Comparison of ENCODE assay signal across 8 cellular contexts in the genomic region with DNA sequence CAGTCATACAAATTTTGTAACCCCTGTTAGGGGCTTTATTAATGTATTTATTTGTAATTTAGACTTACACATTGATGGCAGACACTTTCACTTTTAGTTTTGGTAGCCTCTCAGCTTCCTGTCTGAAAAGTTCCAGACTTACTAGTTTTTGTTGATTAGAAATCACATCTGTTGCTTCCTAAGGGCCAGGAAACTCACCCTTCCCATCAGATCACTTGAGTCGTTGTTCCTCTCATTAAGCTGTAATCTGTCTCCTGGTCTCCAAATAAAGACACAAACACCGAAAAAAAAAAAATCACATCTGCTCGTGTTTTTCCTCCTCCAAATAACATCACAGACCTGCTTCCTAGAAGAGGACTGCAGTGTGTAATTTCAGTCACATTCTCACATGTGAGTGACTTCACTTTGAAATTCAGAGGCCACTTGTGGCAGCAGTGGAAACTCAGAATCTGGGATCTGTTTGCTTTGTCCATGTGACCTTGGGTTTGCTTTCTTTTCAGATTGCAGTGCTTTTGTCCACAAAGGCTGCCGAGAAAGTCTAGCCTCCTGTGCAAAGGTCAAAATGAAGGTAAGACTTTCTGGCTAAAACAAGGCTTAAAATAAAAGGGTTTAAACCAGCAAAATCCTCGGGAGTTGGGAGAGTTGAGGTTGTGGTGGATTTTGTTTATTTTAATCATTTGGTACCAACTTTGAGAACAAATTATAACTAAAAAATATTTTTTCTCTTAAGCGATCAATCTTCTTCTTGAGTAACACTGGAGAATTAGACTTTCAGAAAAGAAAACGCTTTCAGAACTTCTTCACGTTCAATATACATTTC.
DNase-seq lines count a peak whose midpoint lies in the region; ATAC-seq, FAIRE-seq and TF ChIP-seq lines count a peak whose summit lies in the region.

No MANE protein-coding gene starts in this region.

- H2AFZ ChIP-seq in osteoblast (ENCODE audit: low read length) = peak overlapping the region; percentile 62

- H3K27ac Mint-ChIP-seq in CD8-positive, alpha-beta memory T cell = peak overlapping the region; percentile 98 to 100 (median 99)

- peaks cover 85 to 95% (median 95%) of the 10 kb centered on the region in 3 donors for H3K4me1 Mint-ChIP-seq in CD8-positive, alpha-beta memory T cell

- ATAC-seq in GM21529 (IDR thresholded peaks at IDR 0.05; ENCODE audit: unreplicated experiment) = peak; percentile 24
- ATAC-seq in Panc1 = no peak

- peaks cover 66% of the 10 kb centered on the region for H3K4me1 ChIP-seq in CD8-positive, alpha-beta memory T cell (ENCODE audit: insufficient read depth, low read length)
- H3K4me1 ChIP-seq in Panc1 (ENCODE audit: control insufficient read depth, insufficient read depth, low read length) (peaks cover 11% of the 10 kb centered on the region), esophagus squamous epithelium (peaks cover 0 to 71% (median 43%) of the 10 kb centered on the region in 3 donors), osteoblast (ENCODE audit: insufficient read depth, low read length) (peaks cover 30% of the 10 kb centered on the region)

- DNase-seq in CD8-positive, alpha-beta memory T cell = no peak
- DNase-seq in Panc1 (ENCODE audit: low read depth, low spot score) (no peak), esophagus squamous epithelium (lab: John Stamatoyannopoulos, UW) (no peak), osteoblast (ENCODE audit: insufficient read length, low spot score, missing footprints) (no peak), D721Med (ENCODE audit: insufficient read length, low spot score) (no peak)
- no peak for DNase-seq in effector CD4-positive, alpha-beta T cell
- no peak for DNase-seq in activated CD8-positive, alpha-beta memory T cell treated with anti-CD3 and anti-CD28 coated beads, Interleukin-2, amount 50 U/mL, for 48 hours

- CTCF ChIA-PET in CD8-positive, alpha-beta memory T cell (lab: Charles Lee) = interaction anchor here (0.9 to 2.1 kb wide), 2 partner anchors 16 to 78 kb away, joined by 3 to 6 read pairs; no protein-coding TSS in a partner anchor
- CTCF ChIA-PET in Panc1 (lab: Charles Lee) = no interaction called here

- peak overlapping the region; percentile 78 to 93 (median 85) for H3K4me3 Mint-ChIP-seq in CD8-positive, alpha-beta memory T cell

- no peaks in the 10 kb centered on the region for H3K27me3 ChIP-seq in CD8-positive, alpha-beta memory T cell (ENCODE audit: insufficient read depth, low read length, poor library complexity, severe bottlenecking)
- H3K27me3 ChIP-seq in Panc1 (ENCODE audit: control insufficient read depth, insufficient read depth, low read length) (no peaks in the 10 kb centered on the region), esophagus squamous epithelium (no peaks in the 10 kb centered on the region), osteoblast (ENCODE audit: insufficient read depth, low read length) (no peaks in the 10 kb centered on the region)

- peaks cover 27% of the 10 kb centered on the region for H3K36me3 ChIP-seq in CD8-positive, alpha-beta memory T cell (ENCODE audit: insufficient read depth, low read length)
- H3K36me3 ChIP-seq in Panc1 (ENCODE audit: control insufficient read depth, insufficient read depth, low read length) (peaks cover 3% of the 10 kb centered on the region; the same call in 1 of the 2 replicates), esophagus squamous epithelium (peaks cover 4 to 81% (median 7%) of the 10 kb centered on the region in 3 donors), osteoblast (ENCODE audit: insufficient read depth, low read length) (peaks cover 7% of the 10 kb centered on the region)

- 40 to 49% methylated on average over 8 of the region's 8 CpGs for whole genome bisulfite sequencing in esophagus squamous epithelium, 2 donors

- no peaks in the 10 kb centered on the region for H3K9me3 Mint-ChIP-seq in CD8-positive, alpha-beta memory T cell

- H4K20me1 ChIP-seq in osteoblast (ENCODE audit: insufficient read depth, low read length) = no peaks in the 10 kb centered on the region

- no peak for TF ChIP-seq CTCF in Panc1 (IDR thresholded peaks at IDR 0.05)
- no peak for TF ChIP-seq CTCF in esophagus squamous epithelium (IDR thresholded peaks at IDR 0.05)
- TF ChIP-seq CTCF in osteoblast (IDR thresholded peaks at IDR 0.05; ENCODE audit: extremely low read depth, low read depth, low read length) = no peak
- no peak for TF ChIP-seq CTCF in D721Med (IDR thresholded peaks at IDR 0.05; ENCODE audit: insufficient read depth, missing control alignments)

- POLR2A ChIA-PET in CD8-positive, alpha-beta memory T cell (lab: Charles Lee) = interaction anchor here (0.6 to 2.3 kb wide), 8 partner anchors 13 to 994 kb away, joined by 3 to 9 read pairs (median 4); no protein-coding TSS in a partner anchor
- POLR2A ChIA-PET in Panc1 (lab: Charles Lee) = interaction anchor here (0.5 to 0.9 kb wide), 3 partner anchors 10 to 415 kb away, joined by 5 to 10 read pairs (median 6); no protein-coding TSS in a partner anchor

- intact Hi-C loops in Panc1 (cut with micrococcal nuclease; ENCODE audit: unreplicated experiment) = loop anchor here (10.0 kb wide), 1 partner anchor 413 kb away; no protein-coding TSS in a partner anchor
- intact Hi-C loops in esophagus squamous epithelium (cut with DNase I) = no loop called here

- H3K27me3 Mint-ChIP-seq in CD8-positive, alpha-beta memory T cell = no peaks in the 10 kb centered on the region

- peak overlapping the region; percentile 78 for H3K4me2 ChIP-seq in osteoblast (ENCODE audit: insufficient read depth, low read length)

- no peaks in the 10 kb centered on the region for H3K79me2 ChIP-seq in osteoblast (ENCODE audit: insufficient read depth, low read length)

- peaks cover 0 to 76% (median 21%) of the 10 kb centered on the region in 3 donors for H3K36me3 Mint-ChIP-seq in CD8-positive, alpha-beta memory T cell

- in situ Hi-C loops in Panc1 (cut with HindIII; ENCODE audit: low pct_unique_long_range_greater_than_20kb, low sequenced_read_pairs) = no loop called here

- no peak for TF ChIP-seq POLR2A in esophagus squamous epithelium (IDR thresholded peaks at IDR 0.05)

- H3K4me3 ChIP-seq in CD8-positive, alpha-beta memory T cell (ENCODE audit: low read length) = peak overlapping the region; percentile 57
- H3K4me3 ChIP-seq in Panc1 (ENCODE audit: low read depth in 2 of 2, low read length in 2 of 2) (peak overlapping the region in 1 of 2 experiments; percentile 14; a peak in 1 of 4 replicates), esophagus squamous epithelium (peak overlapping the region in 3 of 4 donors; percentile 2 to 22 (median 12)), osteoblast (ENCODE audit: insufficient read depth, low read length) (peak overlapping the region; percentile 49)

- H3K9me3 ChIP-seq in CD8-positive, alpha-beta memory T cell (ENCODE audit: low read length) = no peaks in the 10 kb centered on the region
- H3K9me3 ChIP-seq in Panc1 (ENCODE audit: control insufficient read depth, insufficient read depth, low read depth, low read length) = no peaks in the 10 kb centered on the region
- H3K9me3 ChIP-seq in esophagus squamous epithelium = no peaks in the 10 kb centered on the region
- H3K9me3 ChIP-seq in osteoblast (ENCODE audit: low read depth, low read length) = no peaks in the 10 kb centered on the region

- BruUV-seq in Panc1 (replicated peaks; lab: Mats Ljungman, UMichigan) = no TSS peak

- FAIRE-seq in D721Med (lab: Jason Lieb, UNC) = no peak

- H3K27ac ChIP-seq in CD8-positive, alpha-beta memory T cell (ENCODE audit: low read depth, low read length) = peak overlapping the region; percentile 88
- H3K27ac ChIP-seq in Panc1 (ENCODE audit: low read length) (peak overlapping the region; percentile 55; the same call in 1 of the 2 replicates), esophagus squamous epithelium (peak overlapping the region; percentile 49 to 89 (median 82)), osteoblast (ENCODE audit: low read depth, low read length) (peak overlapping the region; percentile 85)
